Comparison of ENCODE assay signal across 6 cellular contexts in genomic region chr14:29317423-29317822, GRCh38.
"Had no signal": no experiment of that assay in that cellular context is flagged by ENCODE, and none has a peak within 500 bp of the region (broad histone marks: within the 10 kb centered on the region; RNA-seq: fewer than 3 reads in every experiment).

No MANE protein-coding gene starts in this region.

- ATAC-seq: K562 had no signal

- H3K4me3 ChIP-seq: K562 had no signal

- H3K4me2 ChIP-seq: KMS-11 had no signal

- FAIRE-seq: K562 had no signal

- DNase-seq: IMR-90, KBM-7, KG1 had no signal

- H3K9ac ChIP-seq: KMS-11 had no signal

- H3K27ac ChIP-seq: HL-60, KMS-11 had no signal
